In the genomic region with DNA sequence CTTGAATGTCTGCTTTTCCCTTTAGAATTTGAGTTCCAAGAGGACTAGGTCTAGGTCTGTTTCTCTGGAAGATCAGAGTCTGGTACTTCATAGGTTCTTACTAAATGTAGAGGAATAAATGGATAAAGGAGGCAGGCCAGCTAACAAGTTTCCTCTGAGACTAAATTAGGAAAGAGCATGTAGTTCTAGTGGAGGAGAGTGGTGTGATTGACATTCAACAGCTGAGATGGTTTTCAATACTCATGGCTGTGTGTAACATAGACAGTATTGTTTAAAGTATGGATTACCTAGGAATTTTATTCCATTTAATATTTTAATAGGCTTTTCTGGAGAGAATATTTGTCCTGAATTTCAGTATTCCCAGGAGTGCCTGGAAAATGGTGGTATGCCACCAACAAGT, we compare ENCODE assay signal across 32 cellular contexts.
"Had no signal": no experiment of that assay in that cellular context is flagged by ENCODE, and none has a peak within 500 bp of the region (broad histone marks: within the 10 kb centered on the region; RNA-seq: fewer than 3 reads in every experiment).

No MANE protein-coding gene starts in this region.

- H3K27ac ChIP-seq: adrenal gland, body of pancreas, brain microvascular endothelial cell, breast epithelium, VCaP had no signal

- H3K9me3 ChIP-seq: adrenal gland, body of pancreas, breast epithelium had no signal

- DNase-seq: activated B cell treated with CpG ODN at 0.5 μM for 24 hours; activated CD4-positive, alpha-beta memory T cell treated with anti-CD3 and anti-CD28 coated beads for 36 hours; activated CD4-positive, alpha-beta T cell treated with anti-CD3 and anti-CD28 coated beads for 4 hours; activated CD4-positive, alpha-beta T cell treated with anti-CD3 and anti-CD28 coated beads, Interleukin-2, amount 10 ng/mL, durations not matched to agents 24 days and 14 days; activated CD4-positive, alpha-beta T cell treated with anti-CD3 and anti-CD28 coated beads, Interleukin-2, amount 50 U/mL, for 1 hour; activated CD4-positive, alpha-beta T cell treated with anti-CD3 and anti-CD28 coated beads, Interleukin-2, amount 50 U/mL, for 4 hours; activated CD4-positive, CD25-positive, alpha-beta regulatory T cell treated with anti-CD3 and anti-CD28 coated beads, Interleukin-2, amount 50 U/mL, for 72 hours; activated CD8-positive, alpha-beta memory T cell treated with anti-CD3 and anti-CD28 coated beads, Interleukin-2, amount 50 U/mL, for 4 hours; activated CD8-positive, alpha-beta T cell treated with anti-CD3 and anti-CD28 coated beads for 36 hours; activated effector memory CD4-positive, alpha-beta T cell treated with anti-CD3 and anti-CD28 coated beads, Interleukin-2, amount 50 U/mL, for 16 hours; activated gamma-delta T cell treated with Interleukin-2 at 50 U/mL for 16 hours; activated naive CD4-positive, alpha-beta T cell; activated naive CD4-positive, alpha-beta T cell treated with anti-CD3 and anti-CD28 coated beads for 36 hours; activated naive CD4-positive, alpha-beta T cell treated with anti-CD3 and anti-CD28 coated beads, Interleukin-2, amount 50 U/mL, for 16 hours; activated naive CD8-positive, alpha-beta T cell treated with anti-CD3 and anti-CD28 coated beads for 36 hours; activated T-cell treated with anti-CD3 and anti-CD28 coated beads for 4 hours; activated T-cell treated with anti-CD3 and anti-CD28 coated beads, Interleukin-2, amount 50 U/mL, for 1 hour; activated T-cell treated with anti-CD3 and anti-CD28 coated beads, Interleukin-2, amount 50 U/mL, for 4 hours; activated T-cell treated with anti-CD3 and anti-CD28 coated beads, Interleukin-2, amount 50 U/mL, for 72 hours; adrenal gland; amniotic stem cell; aorta; body of pancreas; brain microvascular endothelial cell; central memory CD4-positive, alpha-beta T cell; T-helper 1 cell; T-helper 2 cell; T-helper 9 cell had no signal

- H3K4me3 ChIP-seq: adrenal gland, body of pancreas, breast epithelium had no signal

- H3K27me3 ChIP-seq: adrenal gland, body of pancreas, brain microvascular endothelial cell, breast epithelium had no signal

- H3K36me3 ChIP-seq: adrenal gland, brain microvascular endothelial cell, breast epithelium had no signal

- ATAC-seq: activated CD8-positive, alpha-beta T cell treated with anti-CD3 and anti-CD28 coated beads for 36 hours; activated naive CD4-positive, alpha-beta T cell treated with anti-CD3 and anti-CD28 coated beads, Interleukin-2, amount 50 U/mL, for 72 hours; activated T-cell treated with anti-CD3 and anti-CD28 coated beads, Interleukin-2, amount 50 U/mL, for 4 hours; activated T-cell treated with anti-CD3 and anti-CD28 coated beads, Interleukin-2, amount 50 U/mL, for 72 hours; activated T-helper 17 cell treated with anti-CD3 and anti-CD28 coated beads, Interleukin-2, amount 50 U/mL, for 72 hours; body of pancreas had no signal

- H3K4me1 ChIP-seq: adrenal gland, body of pancreas, breast epithelium had no signal
